8 cellular contexts compared by ENCODE assay signal in the genomic region with DNA sequence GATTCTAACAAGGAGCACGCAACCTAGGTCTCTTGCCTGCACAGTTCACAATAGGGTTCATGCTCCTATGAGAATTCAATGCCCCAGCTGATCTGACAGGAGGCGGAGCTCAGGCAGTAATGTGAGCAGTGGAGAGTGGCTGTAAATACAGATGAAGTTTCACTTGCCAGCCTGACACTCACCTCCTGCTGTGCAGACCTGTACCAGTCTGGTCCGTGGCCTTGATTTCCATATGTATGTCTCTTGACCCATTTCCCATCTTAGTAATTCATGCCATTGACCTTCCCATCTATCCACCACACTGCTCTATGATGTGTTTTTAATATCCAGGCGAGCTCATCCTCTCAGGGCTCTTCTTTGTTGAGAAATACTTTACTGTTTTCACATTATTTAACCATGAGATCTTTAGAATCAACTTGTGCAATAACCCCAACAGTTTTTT.
DNase-seq lines count a peak whose midpoint lies in the region; ATAC-seq, FAIRE-seq and TF ChIP-seq lines count a peak whose summit lies in the region.
"Had no signal": no experiment of that assay in that cellular context is flagged by ENCODE, and none has a peak within 500 bp of the region (broad histone marks: within the 10 kb centered on the region; RNA-seq: fewer than 3 reads in every experiment).

No MANE protein-coding gene starts in this region.

- TF ChIP-seq POLR2A in GM12891 (IDR thresholded peaks at IDR 0.05; ENCODE audit: low read depth, low read length), result no peak
- no peak for TF ChIP-seq POLR2A in vagina (IDR thresholded peaks at IDR 0.05)

- DNase-seq in GM12891 (ENCODE audit: insufficient read length, low spot score) (no peak), SK-N-DZ (ENCODE audit: low spot score) (peak; percentile 39), mucosa of gallbladder (ENCODE audit: low spot score) (peak; percentile 70), vagina (ENCODE audit: extremely low spot score in 2 of 2) (no peak)
- no peak for DNase-seq in NK-92 treated with Interleukin-12 subunit alpha and Interleukin-12 subunit beta, amount 100 ng/mL, for 24 hours (lab: John Stamatoyannopoulos, UW)

- no peak overlapping the region for H3K4me3 ChIP-seq in vagina
- H3K4me3 ChIP-seq: SJSA1 had no signal

- peaks cover 33% of the 10 kb centered on the region for H3K4me1 ChIP-seq in vagina
- H3K4me1 ChIP-seq: SJSA1 had no signal

- H3K9me3 ChIP-seq in vagina, result no peaks in the 10 kb centered on the region
- H3K9me3 ChIP-seq: SJSA1 had no signal

- H3K36me3 ChIP-seq in vagina, result no peaks in the 10 kb centered on the region
- H3K36me3 ChIP-seq: SJSA1 had no signal

- no peaks in the 10 kb centered on the region for H3K27me3 ChIP-seq in vagina

- H3K27ac ChIP-seq in vagina, result no peak overlapping the region
- H3K27ac ChIP-seq: SJSA1 had no signal

- peak; percentile 80 for ATAC-seq in GM21367 (IDR thresholded peaks at IDR 0.05; ENCODE audit: unreplicated experiment)
- peak; percentile 78 for ATAC-seq in HG03457 (IDR thresholded peaks at IDR 0.05; ENCODE audit: unreplicated experiment)

- TF ChIP-seq CTCF in vagina (IDR thresholded peaks at IDR 0.05), result no peak

- FAIRE-seq in GM12891 (lab: Jason Lieb, UNC), result peak; percentile 97

- intact Hi-C loops in vagina (cut with DNase I), result no loop called here

TF ChIP-seq in GM12891, 5 proteins besides CTCF, POLR2A, EP300 and RAD21:
- TF ChIP-seq TAF1 (IDR thresholded peaks at IDR 0.05; ENCODE audit: low read depth, low read length), result no peak
- TF ChIP-seq POLR2AphosphoS5 (IDR thresholded peaks at IDR 0.05; ENCODE audit: low read depth, low read length), result no peak
- no peak for TF ChIP-seq SPI1 (IDR thresholded peaks at IDR 0.05; ENCODE audit: low read depth, low read length)
- TF ChIP-seq PAX5 (IDR thresholded peaks at IDR 0.05; ENCODE audit: insufficient read depth, low read length, severe bottlenecking), result no peak
- TF ChIP-seq POU2F2 (IDR thresholded peaks at IDR 0.05; ENCODE audit: low read depth, low read length), result no peak

Comparison
In these comparisons a context has a peak if more than half of its experiments do, and no peak if none do; other contexts are left out.
1. DNase-seq: peak in SK-N-DZ (single experiment) and mucosa of gallbladder (single experiment); none in GM12891 (single experiment), NK-92 treated with Interleukin-12 subunit alpha and Interleukin-12 subunit beta, amount 100 ng/mL, for 24 hours (single experiment) and vagina (0 of 2).